ENCODE assay signal across 28 cellular contexts in the genomic region with DNA sequence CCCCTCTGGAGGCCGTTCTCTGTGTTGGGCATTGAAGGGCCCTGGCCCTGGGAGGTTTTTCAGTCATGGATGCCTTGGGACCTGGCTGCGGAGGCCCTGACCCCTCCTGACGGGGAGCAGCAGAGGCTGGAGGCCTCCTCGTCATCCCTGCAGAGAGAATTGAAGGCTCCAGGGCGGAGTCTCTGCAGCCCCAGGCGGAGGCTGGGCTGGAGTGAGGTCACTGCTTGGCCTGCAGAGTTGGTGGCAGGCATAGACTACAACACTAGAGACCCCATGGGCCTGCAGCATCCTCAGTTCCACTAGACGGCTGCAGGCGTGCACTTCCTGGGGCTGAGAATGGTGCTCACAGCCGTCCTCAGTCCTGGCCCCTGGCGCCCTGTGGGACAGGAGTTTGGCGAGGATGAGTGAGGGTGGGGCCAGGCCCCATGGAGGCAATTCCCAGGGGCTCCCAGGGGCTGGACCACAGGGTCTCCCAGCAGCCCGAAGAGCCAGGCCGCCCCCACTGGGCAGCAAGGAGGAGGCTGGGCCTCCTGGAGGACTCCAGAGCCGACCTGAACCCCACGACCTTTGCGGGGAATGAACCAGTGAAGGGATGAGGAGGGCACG.
"Had no signal": no experiment of that assay in that cellular context is flagged by ENCODE, and none has a peak within 500 bp of the region (broad histone marks: within the 10 kb centered on the region; RNA-seq: fewer than 3 reads in every experiment).

No MANE protein-coding gene starts in this region.

- H3K4me2 ChIP-seq: smooth muscle cell had no signal

- H3K27me3 ChIP-seq: pancreas, right atrium auricular region, uterus had no signal

- H3K36me3 ChIP-seq: esophagus muscularis mucosa, pancreas, right atrium auricular region, thoracic aorta, uterus had no signal

- H3K36me3 Mint-ChIP-seq: activated CD4-positive, alpha-beta memory T cell treated with anti-CD3 and anti-CD28 coated beads for 36 hours; naive thymus-derived CD4-positive, alpha-beta T cell; stimulated activated naive B cell treated with anti-CD40 and anti-IgM and Interleukin-4, amounts not matched to agents 10 μg/mL and 1 μg/mL and 100 μg/mL, for 72 hours; type B pancreatic cell had no signal

- H3K4me3 Mint-ChIP-seq: activated CD4-positive, alpha-beta memory T cell treated with anti-CD3 and anti-CD28 coated beads for 36 hours; dendritic cell treated with granulocyte-macrophage colony-stimulating factor and Interleukin-4, amounts not matched to agents 40 ng/mL and 50 ng/mL, for 4 days; stimulated activated naive B cell treated with anti-CD40 and anti-IgM and Interleukin-4, amounts not matched to agents 10 μg/mL and 1 μg/mL and 100 μg/mL, for 72 hours; T-helper 2 cell treated with Interferon-gamma antibody and Interleukin-4, amounts not matched to agents 5 μg/mL and 100 μg/mL, for 36 hours; type B pancreatic cell had no signal

- H3K27ac ChIP-seq: esophagus muscularis mucosa, pancreas, psoas muscle, right atrium auricular region, thoracic aorta, uterus had no signal

- ATAC-seq: left colon; naive thymus-derived CD4-positive, alpha-beta T cell; pancreas; psoas muscle; stimulated activated naive B cell treated with anti-CD40 and anti-IgM and Interleukin-4, amounts not matched to agents 10 μg/mL and 1 μg/mL and 100 μg/mL, for 72 hours had no signal

- H3K9me3 Mint-ChIP-seq: activated CD4-positive, alpha-beta memory T cell treated with anti-CD3 and anti-CD28 coated beads for 36 hours; dendritic cell treated with granulocyte-macrophage colony-stimulating factor and Interleukin-4, amounts not matched to agents 40 ng/mL and 50 ng/mL, for 4 days; naive thymus-derived CD4-positive, alpha-beta T cell; stimulated activated naive B cell treated with anti-CD40 and anti-IgM and Interleukin-4, amounts not matched to agents 10 μg/mL and 1 μg/mL and 100 μg/mL, for 72 hours; T-helper 2 cell treated with Interferon-gamma antibody and Interleukin-4, amounts not matched to agents 5 μg/mL and 100 μg/mL, for 36 hours; type B pancreatic cell had no signal

- H3K9me3 ChIP-seq: esophagus muscularis mucosa, pancreas, psoas muscle, right atrium auricular region, thoracic aorta, uterus had no signal

- H3K27ac Mint-ChIP-seq: activated CD4-positive, alpha-beta memory T cell treated with anti-CD3 and anti-CD28 coated beads for 36 hours; dendritic cell treated with granulocyte-macrophage colony-stimulating factor and Interleukin-4, amounts not matched to agents 40 ng/mL and 50 ng/mL, for 4 days; naive thymus-derived CD4-positive, alpha-beta T cell; T-helper 2 cell treated with Interferon-gamma antibody and Interleukin-4, amounts not matched to agents 5 μg/mL and 100 μg/mL, for 36 hours; type B pancreatic cell had no signal

- H3K4me1 ChIP-seq: esophagus muscularis mucosa, pancreas, psoas muscle, right atrium auricular region, uterus had no signal

- DNase-seq: activated CD4-positive, alpha-beta memory T cell treated with anti-CD3 and anti-CD28 coated beads for 36 hours; activated CD4-positive, alpha-beta T cell treated with anti-CD3 and anti-CD28 coated beads for 48 hours; activated CD8-positive, alpha-beta memory T cell treated with anti-CD3 and anti-CD28 coated beads, Interleukin-2, amount 50 U/mL, for 4 hours; activated gamma-delta T cell; activated naive CD4-positive, alpha-beta T cell treated with anti-CD3 and anti-CD28 coated beads, Interleukin-2, amount 50 U/mL, for 16 hours; activated T-cell treated with anti-CD3 and anti-CD28 coated beads, Interleukin-2, amount 50 U/mL, for 1 hour; amniotic stem cell; effector CD4-positive, alpha-beta T cell; hippocampal formation; left colon; mammary epithelial cell; midbrain; naive thymus-derived CD4-positive, alpha-beta T cell; pancreas; psoas muscle; stimulated activated CD4-positive, alpha-beta T cell treated with anti-CD3 and anti-CD28 coated beads, Interleukin-1b, Interleukin-23, amount 100 ng/mL, for 48 hours; stimulated activated CD4-positive, alpha-beta T cell treated with anti-CD3 and anti-CD28 coated beads, Interleukin-4, amount 100 ng/mL, for 4 hours; stimulated activated CD8-positive, alpha-beta memory T cell treated with anti-CD3 and anti-CD28 coated beads, Interleukin-4, amount 100 ng/mL, for 48 hours; stimulated activated naive B cell treated with anti-CD40 and anti-IgM and Interleukin-4, amounts not matched to agents 10 μg/mL and 1 μg/mL and 100 μg/mL, for 72 hours; T-helper 1 cell; uterus had no signal

- H3K27me3 Mint-ChIP-seq: activated CD4-positive, alpha-beta memory T cell treated with anti-CD3 and anti-CD28 coated beads for 36 hours; dendritic cell treated with granulocyte-macrophage colony-stimulating factor and Interleukin-4, amounts not matched to agents 40 ng/mL and 50 ng/mL, for 4 days; naive thymus-derived CD4-positive, alpha-beta T cell; stimulated activated naive B cell treated with anti-CD40 and anti-IgM and Interleukin-4, amounts not matched to agents 10 μg/mL and 1 μg/mL and 100 μg/mL, for 72 hours; type B pancreatic cell had no signal

- H3K4me3 ChIP-seq: esophagus muscularis mucosa, pancreas, psoas muscle, right atrium auricular region, smooth muscle cell, thoracic aorta, uterus had no signal
